ENCODE assay signal across 1 cellular context in the genomic region with DNA sequence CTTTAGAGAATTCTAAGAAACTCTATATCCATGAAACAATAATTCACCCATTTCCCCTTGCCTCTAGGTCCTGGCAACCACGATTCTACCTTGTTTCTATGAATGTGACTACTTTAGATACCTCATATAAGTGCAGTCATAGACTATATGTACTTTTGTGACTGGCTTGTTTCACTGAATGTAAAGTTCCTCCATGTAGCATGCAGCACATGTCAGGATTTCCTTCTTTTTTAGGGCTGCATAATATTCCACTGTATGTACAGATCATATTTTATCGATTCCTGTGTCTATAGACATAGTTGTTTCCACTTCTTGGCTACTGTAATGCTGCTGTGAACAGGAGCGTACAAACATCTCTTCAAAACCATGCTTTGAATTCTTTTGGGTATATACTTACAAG.
TF ChIP-seq lines count a peak whose summit lies in the region.

No MANE protein-coding gene starts in this region.

TF ChIP-seq in K562, 482 proteins besides CTCF, POLR2A, EP300 and RAD21:
- TF ChIP-seq KDM1A (IDR thresholded peaks at IDR 0.05) (peak in 1 of 2 experiments; percentile 54; a peak in 3 of 4 replicates), RBM25 (IDR thresholded peaks at IDR 0.05; ENCODE audit: low read depth, low read length, severe bottlenecking) (peak; percentile 59), HDAC1 (IDR thresholded peaks at IDR 0.05) (0 out of 4 replicates have a peak, but pooled peaks of 1 of the 2 experiments have one; percentile 19), ZNF274 (IDR thresholded peaks at IDR 0.05; ENCODE audit: borderline replicate concordance, low read depth, low read length) (no peak), BCOR (IDR thresholded peaks at IDR 0.05) (peak; percentile 79), GTF2A2 (tag; IDR thresholded peaks at IDR 0.05) (no peak), KLF10 (CRISPR knock-in tag; IDR thresholded peaks at IDR 0.05) (no peak), TRIM28 (IDR thresholded peaks at IDR 0.05) (no peak), ZNF146 (CRISPR knock-in tag; IDR thresholded peaks at IDR 0.05; ENCODE audit: unreplicated experiment) (peak; percentile 99)
TF ChIP-seq in K562: peak in this region for 5.
